Comparison of ENCODE assay signal across 8 cellular contexts in genomic region chr17:68356520-68356919, GRCh38.
DNase-seq lines count a peak whose midpoint lies in the region; ATAC-seq and TF ChIP-seq lines count a peak whose summit lies in the region.

No MANE protein-coding gene starts in this region.

- TF ChIP-seq EP300 in stomach (IDR thresholded peaks at IDR 0.05), result no peak

- TF ChIP-seq CTCF in stomach (IDR thresholded peaks at IDR 0.05), result no peak

- no peaks in the 10 kb centered on the region for H3K36me3 ChIP-seq in thymus (ENCODE audit: control insufficient read depth, insufficient read depth)
- H3K36me3 ChIP-seq in stomach, result peaks cover 0 to 13% (median 0%) of the 10 kb centered on the region in 4 donors

- peaks cover 23% of the 10 kb centered on the region for H3K4me1 ChIP-seq in thymus (ENCODE audit: control insufficient read depth, insufficient read depth, low read length)
- H3K4me1 ChIP-seq in stomach, result peaks cover 0 to 5% (median 0%) of the 10 kb centered on the region in 4 donors

- DNase-seq in activated CD4-positive, CD25-positive, alpha-beta regulatory T cell treated with anti-CD3 and anti-CD28 coated beads, Interleukin-2, amount 50 U/mL, for 72 hours, result peak; percentile 46
- DNase-seq in NCI-H1105 (lab: John Stamatoyannopoulos, UW) (no peak), stomach (no peak), GOT3 (lab: John Stamatoyannopoulos, UW) (no peak)

- no peaks in the 10 kb centered on the region for H3K9me3 ChIP-seq in thymus (ENCODE audit: control insufficient read depth)
- no peaks in the 10 kb centered on the region for H3K9me3 ChIP-seq in stomach

- no peak overlapping the region for H3K27ac ChIP-seq in thymus (ENCODE audit: low read depth)
- peak overlapping the region in 1 of 5 donors; percentile 30 for H3K27ac ChIP-seq in stomach

- H3K27me3 ChIP-seq in thymus (ENCODE audit: control insufficient read depth, insufficient read depth), result no peaks in the 10 kb centered on the region
- H3K27me3 ChIP-seq in stomach, result no peaks in the 10 kb centered on the region

- intact Hi-C loops in stomach (cut with DNase I; ENCODE audit: low total_unique reads), result no loop called here

- TF ChIP-seq POLR2A in stomach (IDR thresholded peaks at IDR 0.05), result no peak

- ATAC-seq in GM18498 (IDR thresholded peaks at IDR 0.05; ENCODE audit: unreplicated experiment), result peak; percentile 95
- ATAC-seq in HG03066 (IDR thresholded peaks at IDR 0.05; ENCODE audit: low read depth, unreplicated experiment), result peak; percentile 85
- ATAC-seq in esophagus mucosa, result peak; percentile 51

- WGBS in thymus, result 3% methylated on average over 8 of the region's 8 CpGs
- WGBS in stomach, 5 donors, result 67 to 92% (median 80%) methylated on average over 8 of the region's 8 CpGs

- H3K4me3 ChIP-seq in thymus (ENCODE audit: low read length) (peak overlapping the region; percentile 2), stomach (no peak overlapping the region)
